ENCODE assay signal across 8 cellular contexts in the genomic region with DNA sequence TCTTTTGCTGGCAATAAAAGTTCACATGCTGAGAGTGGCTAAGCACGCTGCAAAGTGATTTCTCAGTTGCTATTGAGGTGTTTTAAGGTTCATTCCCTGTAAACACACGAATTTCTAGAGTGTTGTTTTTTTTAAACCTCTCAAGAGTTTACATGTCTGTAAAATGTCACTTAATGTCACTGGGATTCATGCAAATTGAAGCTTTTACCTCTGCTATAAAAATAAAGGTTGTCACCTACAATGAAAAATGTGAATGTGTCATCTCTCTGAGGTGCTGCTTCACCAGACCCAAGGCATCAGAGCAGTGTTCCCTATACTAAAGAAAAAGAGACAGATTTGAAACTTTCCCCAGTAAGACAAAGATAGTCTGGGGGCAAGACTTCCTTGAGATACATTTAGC.
"Had no signal": no experiment of that assay in that cellular context is flagged by ENCODE, and none has a peak within 500 bp of the region (broad histone marks: within the 10 kb centered on the region; RNA-seq: fewer than 3 reads in every experiment).

No MANE protein-coding gene starts in this region.

- H3K36me3 ChIP-seq: HAP-1 had no signal

- H3K9ac ChIP-seq: GM23248 had no signal

- DNase-seq: GM23248, GOT3, H7, H9, HCEC 1CT, HFFc6 had no signal

- H3K27ac ChIP-seq: GM23248 had no signal

- H3K4me2 ChIP-seq: GM23338 had no signal

- H3K4me3 ChIP-seq: GM23248, GM23338, HAP-1 had no signal

- H2AFZ ChIP-seq: GM23248, GM23338 had no signal

- H3K9me3 ChIP-seq: HAP-1 had no signal
